ENCODE assay signal across 1 cellular context in genomic region chr22:17580461-17581031, GRCh38.
TF ChIP-seq lines count a peak whose summit lies in the region.

No MANE protein-coding gene starts in this region.

TF ChIP-seq in IMR-90, 13 proteins besides CTCF, POLR2A, EP300 and RAD21:
- TF ChIP-seq BHLHE40 (IDR thresholded peaks at IDR 0.05; ENCODE audit: low read depth, low read length) (no peak), FOS (IDR thresholded peaks at IDR 0.05; ENCODE audit: low read depth, low read length) (no peak), MXI1 (IDR thresholded peaks at IDR 0.05; ENCODE audit: borderline replicate concordance, low read depth, low read length) (no peak), RFX5 (IDR thresholded peaks at IDR 0.05; ENCODE audit: low read depth, low read length) (no peak), NFE2L2 (IDR thresholded peaks at IDR 0.05; ENCODE audit: low read depth, low read length) (no peak), CHD1 (IDR thresholded peaks at IDR 0.05; ENCODE audit: low read depth, low read length) (no peak)
- TF ChIP-seq, protein P1, sequence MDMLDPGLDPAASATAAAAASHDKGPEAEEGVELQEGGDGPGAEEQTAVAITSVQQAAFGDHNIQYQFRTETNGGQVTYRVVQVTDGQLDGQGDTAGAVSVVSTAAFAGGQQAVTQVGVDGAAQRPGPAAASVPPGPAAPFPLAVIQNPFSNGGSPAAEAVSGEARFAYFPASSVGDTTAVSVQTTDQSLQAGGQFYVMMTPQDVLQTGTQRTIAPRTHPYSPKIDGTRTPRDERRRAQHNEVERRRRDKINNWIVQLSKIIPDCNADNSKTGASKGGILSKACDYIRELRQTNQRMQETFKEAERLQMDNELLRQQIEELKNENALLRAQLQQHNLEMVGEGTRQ (IDR thresholded peaks at IDR 0.05; ENCODE audit: low read depth, low read length) = no peak
